Comparison of ENCODE assay signal across 10 cellular contexts in genomic region chr1:203765029-203765837, GRCh38. TPM values are rescaled to one million over a fixed set of nuclear protein-coding genes. Genes with fewer than 3 reads are reported as not detected.
DNase-seq lines count a peak whose midpoint lies in the region; ATAC-seq, FAIRE-seq and TF ChIP-seq lines count a peak whose summit lies in the region.
"Had no signal": no experiment of that assay in that cellular context is flagged by ENCODE, and none has a peak within 500 bp of the region (broad histone marks: within the 10 kb centered on the region; RNA-seq: fewer than 3 reads in every experiment).

Gene LAX1 (plus strand): TSS chr1:203765183. CDS start chr1:203765566, 383 bp downstream.

- TF ChIP-seq CTCF in IMR-90 (conservative IDR thresholded peaks at IDR 0.05; ENCODE audit: low read depth, low read length) (no peak), osteoblast (IDR thresholded peaks at IDR 0.05; ENCODE audit: extremely low read depth, low read depth, low read length) (no peak), ovary (IDR thresholded peaks at IDR 0.05) (no peak), nephron progenitor cell (IDR thresholded peaks at IDR 0.05) (no peak)

- no TSS peak for BruUV-seq in IMR-90 (replicated peaks; lab: Mats Ljungman, UMichigan)

- 79% methylated on average over 8 of the region's 16 CpGs; no CpG with 5 or more reads in 1 of the 2 experiments for whole genome bisulfite sequencing in IMR-90 (ENCODE audit: extremely low coverage in 2 of 2, insufficient read length in 1 of 2), 2 experiments
- WGBS in ovary, 3 donors, result 68 to 74% (median 74%) methylated on average over 16 of the region's 16 CpGs

- H2BK15ac ChIP-seq in IMR-90 (ENCODE audit: low read depth, low read length), result no peak within 1 kb of the TSS

- peaks cover 11% of the 10 kb centered on the region for H3K27me3 Mint-ChIP-seq in nephron progenitor cell (ENCODE audit: low read depth, poor library complexity)

- intact Hi-C loops in IMR-90 (cut with micrococcal nuclease), result no loop called here
- intact Hi-C loops in ovary (cut with DNase I), result no loop called here

- TF ChIP-seq RAD21 in IMR-90 (IDR thresholded peaks at IDR 0.05; ENCODE audit: low read length), result no peak

- ATAC-seq in IMR-90 (ENCODE audit: low read depth), result no peak
- ATAC-seq: Panc1 had no signal

- CTCF ChIA-PET in IMR-90 (lab: Yijun Ruan, JAX), result no interaction called here

- H2AFZ ChIP-seq in IMR-90 (replicated peaks; ENCODE audit: low read length, poor library complexity) (peak within 1 kb of the TSS; percentile 23), osteoblast (ENCODE audit: low read length) (peak within 1 kb of the TSS; percentile 66)

- no peak within 1 kb of the TSS; the same call in 1 of the 2 replicates for H3K14ac ChIP-seq in IMR-90 (replicated peaks; ENCODE audit: low read depth, low read length)

- H3K4me1 Mint-ChIP-seq in nephron progenitor cell, result peaks cover 22% of the 10 kb centered on the region

- no peak within 1 kb of the TSS for H4K8ac ChIP-seq in IMR-90 (ENCODE audit: low read depth in 2 of 2, low read length in 2 of 2)

- no peaks in the 10 kb centered on the region for H3K9me3 Mint-ChIP-seq in nephron progenitor cell
- H3K9me3 Mint-ChIP-seq: nephron had no signal

- H3K36me3 Mint-ChIP-seq in nephron progenitor cell (ENCODE audit: low read depth), result no peaks in the 10 kb centered on the region

- no peak within 1 kb of the TSS for H2BK120ac ChIP-seq in IMR-90 (ENCODE audit: low read depth, low read length)

- TF ChIP-seq POLR2A in IMR-90 (IDR thresholded peaks at IDR 0.05; ENCODE audit: low read depth, low read length) (no peak), ovary (IDR thresholded peaks at IDR 0.05) (no peak)

- DNase-seq in GM19239 (ENCODE audit: insufficient read length, low spot score), result peak; percentile 76
- DNase-seq in IMR-90, result no peak
- DNase-seq in activated T-cell treated with anti-CD3 and anti-CD28 coated beads for 24 hours (ENCODE audit: low read depth), result peak; percentile 77
- DNase-seq in osteoblast (ENCODE audit: insufficient read length, low spot score, missing footprints), result no peak
- no peak for DNase-seq in ovary
- DNase-seq in nephron progenitor cell, result no peak
- DNase-seq in SIG-M5 (lab: John Stamatoyannopoulos, UW), result no peak
- DNase-seq in AG08395 (ENCODE audit: low spot score), result no peak

- H3K9me3 ChIP-seq in IMR-90 (ENCODE audit: control insufficient read depth, insufficient read depth, low read length) (no peaks in the 10 kb centered on the region), osteoblast (ENCODE audit: low read depth, low read length) (no peaks in the 10 kb centered on the region), ovary (no peaks in the 10 kb centered on the region)

- no peak within 1 kb of the TSS for H2BK5ac ChIP-seq in IMR-90 (ENCODE audit: low read depth, low read length, poor library complexity, severe bottlenecking)

- no peak within 1 kb of the TSS for H3K23ac ChIP-seq in IMR-90 (ENCODE audit: low read depth, low read length)

- H3K27ac ChIP-seq in IMR-90 (ENCODE audit: insufficient read depth, low read length) (no peak within 1 kb of the TSS), osteoblast (ENCODE audit: low read depth, low read length) (no peak within 1 kb of the TSS), ovary (no peak within 1 kb of the TSS)

- H3K36me3 ChIP-seq in IMR-90 (ENCODE audit: control insufficient read depth, insufficient read depth, low read length) (no peaks in the 10 kb centered on the region), osteoblast (ENCODE audit: insufficient read depth, low read length) (no peaks in the 10 kb centered on the region), ovary (no peaks in the 10 kb centered on the region)

- H3K79me2 ChIP-seq in osteoblast (ENCODE audit: insufficient read depth, low read length), result no peaks in the 10 kb centered on the region

- peaks cover 4% of the 10 kb centered on the region; the same call in 1 of the 2 replicates for H3K9me1 ChIP-seq in IMR-90 (ENCODE audit: insufficient read depth, low read length)

- H3K79me1 ChIP-seq in IMR-90 (ENCODE audit: low read depth in 1 of 2, low read length in 2 of 2), result no peaks in the 10 kb centered on the region; a peak in 1 of 4 replicates

- H2BK20ac ChIP-seq in IMR-90 (ENCODE audit: low read depth, low read length), result no peak within 1 kb of the TSS

- peaks cover 7% of the 10 kb centered on the region for H3K27me3 ChIP-seq in IMR-90 (ENCODE audit: control insufficient read depth, insufficient read depth, low read length)
- no peaks in the 10 kb centered on the region for H3K27me3 ChIP-seq in osteoblast (ENCODE audit: insufficient read depth, low read length)
- H3K27me3 ChIP-seq in ovary, result no peaks in the 10 kb centered on the region

- H3K4me2 ChIP-seq in IMR-90 (ENCODE audit: low read depth, low read length) (no peak within 1 kb of the TSS), osteoblast (ENCODE audit: insufficient read depth, low read length) (no peak within 1 kb of the TSS)

- POLR2A ChIA-PET in IMR-90 (lab: Charles Lee; ENCODE audit: unreplicated experiment), result no interaction called here

- TF ChIP-seq EP300 in ovary (IDR thresholded peaks at IDR 0.05), result no peak

- H4K20me1 ChIP-seq in IMR-90 (ENCODE audit: insufficient read depth, low read length), result no peaks in the 10 kb centered on the region
- H4K20me1 ChIP-seq in osteoblast (ENCODE audit: insufficient read depth, low read length), result no peaks in the 10 kb centered on the region

- H3K4me3 Mint-ChIP-seq in nephron progenitor cell, result no peak within 1 kb of the TSS
- H3K4me3 Mint-ChIP-seq: nephron had no signal

- peak; percentile 97 for FAIRE-seq in GM19239 (lab: Jason Lieb, UNC)

- peaks cover 4% of the 10 kb centered on the region for H3K4me1 ChIP-seq in IMR-90 (ENCODE audit: control insufficient read depth, insufficient read depth, low read length)
- peaks cover 2% of the 10 kb centered on the region for H3K4me1 ChIP-seq in osteoblast (ENCODE audit: insufficient read depth, low read length)
- no peaks in the 10 kb centered on the region for H3K4me1 ChIP-seq in ovary (ENCODE audit: insufficient read depth)

- H3K18ac ChIP-seq in IMR-90 (ENCODE audit: low read depth, low read length), result no peak within 1 kb of the TSS

- no peak within 1 kb of the TSS for H3K9ac ChIP-seq in IMR-90 (ENCODE audit: low read depth, low read length)

- no peak within 1 kb of the TSS for H3K56ac ChIP-seq in IMR-90 (ENCODE audit: extremely low read depth, insufficient read depth, low read length)

- H3K4me3 ChIP-seq in IMR-90 (ENCODE audit: insufficient read depth, low read depth, low read length), result no peak within 1 kb of the TSS
- no peak within 1 kb of the TSS for H3K4me3 ChIP-seq in osteoblast (ENCODE audit: insufficient read depth, low read length)
- no peak within 1 kb of the TSS for H3K4me3 ChIP-seq in ovary

- peak within 1 kb of the TSS; percentile 42 for H2AK9ac ChIP-seq in IMR-90 (replicated peaks; ENCODE audit: low read depth, low read length, poor library complexity)

- dilution Hi-C loops in IMR-90 (cut with HindIII; ENCODE audit: low sequenced_read_pairs, unreplicated experiment), result no loop called here

- no peak within 1 kb of the TSS for H3K4ac ChIP-seq in IMR-90 (ENCODE audit: low read depth, low read length)

- no peak within 1 kb of the TSS for H4K91ac ChIP-seq in IMR-90 (ENCODE audit: insufficient read depth, low read depth, low read length)

- H3K27ac Mint-ChIP-seq in nephron progenitor cell, result no peak within 1 kb of the TSS
- H3K27ac Mint-ChIP-seq: nephron had no signal

- in situ Hi-C loops in IMR-90 (cut with MboI; ENCODE audit: low sequenced_read_pairs), result no loop called here

- no peak within 1 kb of the TSS for H4K5ac ChIP-seq in IMR-90 (ENCODE audit: low read depth, low read length)

- H2AK5ac ChIP-seq in IMR-90 (ENCODE audit: low read depth, low read length), result no peak within 1 kb of the TSS

TF ChIP-seq in IMR-90, 13 proteins besides CTCF, POLR2A, EP300 and RAD21:
- TF ChIP-seq USF2 (IDR thresholded peaks at IDR 0.05; ENCODE audit: low read depth, low read length) (no peak), MAFK (IDR thresholded peaks at IDR 0.05; ENCODE audit: low read depth, low read length) (no peak), CEBPB (IDR thresholded peaks at IDR 0.05; ENCODE audit: low read depth, low read length) (no peak), MXI1 (IDR thresholded peaks at IDR 0.05; ENCODE audit: borderline replicate concordance, low read depth, low read length) (no peak), RCOR1 (IDR thresholded peaks at IDR 0.05; ENCODE audit: insufficient replicate concordance, low read length) (no peak)

RNA-seq across cellular contexts. Expression of gene LAX1, which starts in this region (rescaled TPM):
- not detected in 2 replicates for total RNA-seq in IMR-90 (2012; rRNA removed)
- 0.03 TPM in 1 of 2 replicates, not detected in the other for polyA plus RNA-seq in IMR-90 (2012; rRNA removed)
- not detected in 2 replicates for polyA plus RNA-seq in IMR-90 (2012; cell fraction: cytosol; rRNA removed)
- 0.07 TPM in 1 of 2 replicates, not detected in the other for polyA plus RNA-seq in IMR-90 (2012; cell fraction: nucleus; rRNA removed; ENCODE audit: low replicate concordance)
- total RNA-seq in osteoblast, result 0.29 TPM in 1 of 2 replicates, not detected in the other
- under 1 TPM in 6 of 7 donors, not detected in 1; 0.11 to 0.48 (median 0.24) TPM for total RNA-seq in ovary
- 1 to 10 TPM in 1 of 2 donors, under 1 TPM in 1; 0.13 to 1.2 TPM for polyA plus RNA-seq in ovary

Comparison
In these comparisons a context has a peak if more than half of its experiments do, and no peak if none do; other contexts are left out.
1. DNase-seq: peak in GM19239 (single experiment) and activated T-cell treated with anti-CD3 and anti-CD28 coated beads for 24 hours (single experiment); none in IMR-90 (single experiment), osteoblast (single experiment), ovary (0 of 5), nephron progenitor cell (single experiment), SIG-M5 (single experiment) and AG08395 (single experiment).